In the genomic region with DNA sequence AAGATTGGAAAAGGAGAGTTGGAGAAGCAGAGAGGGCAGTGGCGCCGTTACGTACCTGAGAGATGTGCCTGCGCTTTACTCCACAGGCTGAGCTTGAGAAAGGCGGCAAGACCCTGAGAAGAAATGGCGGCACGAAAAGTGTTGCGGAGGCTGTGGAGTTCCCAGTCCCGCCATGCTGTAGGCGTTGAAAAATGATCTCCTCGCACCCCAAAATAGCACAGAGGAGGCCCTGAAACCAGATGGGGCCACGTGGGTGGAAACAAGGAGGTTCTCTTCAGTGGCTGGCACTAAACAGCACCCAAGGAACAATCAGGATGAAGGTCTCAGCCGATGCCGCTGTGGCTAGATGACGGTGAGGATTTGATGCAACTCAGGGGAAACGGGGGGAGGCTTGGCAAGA, we compare ENCODE assay signal across 23 cellular contexts. TPM values are rescaled to one million over a fixed set of nuclear protein-coding genes. Genes with fewer than 3 reads are reported as not detected.
"Had no signal": no experiment of that assay in that cellular context is flagged by ENCODE, and none has a peak within 500 bp of the region (broad histone marks: within the 10 kb centered on the region; RNA-seq: fewer than 3 reads in every experiment).

No MANE protein-coding gene starts in this region.

- H3K27ac ChIP-seq: coronary artery, esophagus muscularis mucosa, gastrocnemius medialis, parathyroid adenoma, psoas muscle, right lobe of liver, spleen, uterus had no signal

- DNase-seq: effector CD8-positive, alpha-beta T cell; gastrocnemius medialis; glutamatergic neuron; immature natural killer cell; left colon; left ventricle myocardium superior; mesendoderm; naive B cell; psoas muscle; retina; right lobe of liver; spleen; stimulated activated CD4-positive, alpha-beta T cell treated with anti-CD3 and anti-CD28 coated beads, Interleukin-15, amount 100 ng/mL, for 24 hours; stimulated activated CD4-positive, alpha-beta T cell treated with anti-CD3 and anti-CD28 coated beads, Interleukin-1b, Interleukin-23, amount 100 ng/mL, for 48 hours; stimulated activated CD4-positive, alpha-beta T cell treated with anti-CD3 and anti-CD28 coated beads, Interleukin-4, amount 100 ng/mL, for 24 hours; stimulated activated naive B cell treated with anti-CD40 and anti-IgM and Interleukin-4, amounts not matched to agents 10 μg/mL and 1 μg/mL and 100 μg/mL, for 72 hours; stimulated activated naive CD8-positive, alpha-beta T cell treated with anti-CD3 and anti-CD28 coated beads, Interleukin-15, amount 100 ng/mL, for 72 hours; uterus had no signal

- H3K9me3 ChIP-seq: esophagus muscularis mucosa, gastrocnemius medialis, psoas muscle, right lobe of liver, spleen, uterus had no signal

- H3K9ac ChIP-seq: parathyroid adenoma had no signal

- H2AFZ ChIP-seq: parathyroid adenoma had no signal

- ATAC-seq: gastrocnemius medialis; left colon; left ventricle myocardium superior; psoas muscle; stimulated activated naive B cell treated with anti-CD40 and anti-IgM and Interleukin-4, amounts not matched to agents 10 μg/mL and 1 μg/mL and 100 μg/mL, for 72 hours; stimulated activated naive CD8-positive, alpha-beta T cell treated with anti-CD3 and anti-CD28 coated beads, Interleukin-15, amount 100 ng/mL, for 72 hours had no signal

- H3K27me3 ChIP-seq: esophagus muscularis mucosa, gastrocnemius medialis, right lobe of liver, spleen, uterus had no signal

- H3K4me1 ChIP-seq: esophagus muscularis mucosa, gastrocnemius medialis, parathyroid adenoma, psoas muscle, spleen, uterus had no signal

- H3K36me3 ChIP-seq: esophagus muscularis mucosa, gastrocnemius medialis, right lobe of liver, spleen, uterus had no signal

- H3K4me3 ChIP-seq: coronary artery, esophagus muscularis mucosa, gastrocnemius medialis, lung, psoas muscle, right lobe of liver, spleen, uterus had no signal

RNA-seq across cellular contexts. Expression of a gene that starts 57.2 kb away (rescaled TPM):
- polyA plus RNA-seq: immature natural killer cell, psoas muscle, spleen, thymus had no signal
